ENCODE assay signal across 1 cellular context in genomic region chr7:154913645-154914579, GRCh38.
A peak's percentile ranks its signal among the peaks of the same experiment; 100 is the strongest.
TF ChIP-seq lines count a peak whose summit lies in the region.

No MANE protein-coding gene starts in this region.

TF ChIP-seq in K562, 482 proteins besides CTCF, POLR2A, EP300 and RAD21 (continued from another document and continues in another):
- TF ChIP-seq ARID4B (CRISPR knock-in tag; IDR thresholded peaks at IDR 0.05) (no peak), XRCC3 (IDR thresholded peaks at IDR 0.05) (no peak), CREM (IDR thresholded peaks at IDR 0.05; ENCODE audit: low read depth) (0 out of 2 replicates have a peak, but pooled peaks have one; percentile 21), ZNF384 (IDR thresholded peaks at IDR 0.05; ENCODE audit: low read depth, low read length) (0 out of 2 replicates have a peak, but pooled peaks have one; percentile 34), HNRNPLL (IDR thresholded peaks at IDR 0.05; ENCODE audit: low read depth, low read length, poor library complexity, severe bottlenecking) (no peak), ATF3 (IDR thresholded peaks at IDR 0.05) (no peak), ATF3 (CRISPR knock-in tag; conservative IDR thresholded peaks at IDR 0.05) (0 out of 2 replicates have a peak, but pooled peaks have one; percentile 53), CHD2 (IDR thresholded peaks at IDR 0.05; ENCODE audit: low read depth, low read length) (no peak), EWSR1 (IDR thresholded peaks at IDR 0.05; ENCODE audit: borderline replicate concordance, low read depth, partially characterized antibody) (no peak), ARID1B (IDR thresholded peaks at IDR 0.05) (no peak), JUN (IDR thresholded peaks at IDR 0.05; ENCODE audit: borderline replicate concordance, low read depth, low read length) (no peak), JUN (CRISPR knock-in tag; IDR thresholded peaks at IDR 0.05; ENCODE audit: borderline replicate concordance) (peak; percentile 49; the same call in 1 of the 2 replicates), RB1 (IDR thresholded peaks at IDR 0.05; ENCODE audit: low read depth) (peak; percentile 67), KDM5B (IDR thresholded peaks at IDR 0.05; ENCODE audit: insufficient replicate concordance, low read depth, low read length) (no peak), ZNF143 (CRISPR knock-in tag; IDR thresholded peaks at IDR 0.05) (no peak), ESRRA (IDR thresholded peaks at IDR 0.05; ENCODE audit: borderline replicate concordance, low read depth) (peak; percentile 20; the same call in 1 of the 2 replicates), ZBTB9 (CRISPR knock-in tag; IDR thresholded peaks at IDR 0.05) (no peak), CCAR2 (IDR thresholded peaks at IDR 0.05; ENCODE audit: low read depth, low read length) (no peak), ZFX (CRISPR knock-in tag; IDR thresholded peaks at IDR 0.05) (peak; percentile 35; the same call in 1 of the 2 replicates), MCM5 (IDR thresholded peaks at IDR 0.05; ENCODE audit: low read depth) (no peak), PURB (CRISPR knock-in tag; IDR thresholded peaks at IDR 0.05; ENCODE audit: low read depth) (no peak), RBM39 (optimal IDR thresholded peaks at IDR 0.05; ENCODE audit: low read depth, low read length) (peak; percentile 50), SMC3 (conservative IDR thresholded peaks at IDR 0.05; ENCODE audit: insufficient read depth, low read depth, low read length) (peak; percentile 91), SMARCC2 (IDR thresholded peaks at IDR 0.05; ENCODE audit: low read depth) (no peak), SMARCA4 (IDR thresholded peaks at IDR 0.05) (no peak), SMAD4 (CRISPR knock-in tag; conservative IDR thresholded peaks at IDR 0.05) (no peak), NR2C1 (IDR thresholded peaks at IDR 0.05) (peak; percentile 70), NR2C1 (tag; IDR thresholded peaks at IDR 0.05) (peak; percentile 63), FOXP4 (CRISPR knock-in tag; IDR thresholded peaks at IDR 0.05; ENCODE audit: borderline replicate concordance) (no peak), TRIM25 (IDR thresholded peaks at IDR 0.05; ENCODE audit: borderline replicate concordance) (no peak), E2F3 (CRISPR knock-in tag; IDR thresholded peaks at IDR 0.05) (no peak), CREB1 (IDR thresholded peaks at IDR 0.05) (no peak; the same call in 1 of the 2 replicates), CREB1 (CRISPR knock-in tag; IDR thresholded peaks at IDR 0.05) (no peak), PBX2 (CRISPR knock-in tag; IDR thresholded peaks at IDR 0.05; ENCODE audit: low read depth) (no peak), PBX2 (tag; conservative IDR thresholded peaks at IDR 0.05; ENCODE audit: low read depth) (no peak), CREB3L1 (IDR thresholded peaks at IDR 0.05; ENCODE audit: borderline replicate concordance, low read depth) (0 out of 2 replicates have a peak, but pooled peaks have one; percentile 52), ZNF717 (CRISPR knock-in tag; IDR thresholded peaks at IDR 0.05) (no peak), STAT6 (CRISPR knock-in tag; IDR thresholded peaks at IDR 0.05) (peak; percentile 62; the same call in 1 of the 2 replicates), MCM3 (IDR thresholded peaks at IDR 0.05) (no peak), ZNF174 (CRISPR knock-in tag; IDR thresholded peaks at IDR 0.05) (no peak), STAG1 (CRISPR knock-in tag; IDR thresholded peaks at IDR 0.05; ENCODE audit: borderline replicate concordance) (peak; percentile 94), NR2C2 (CRISPR knock-in tag; IDR thresholded peaks at IDR 0.05) (peak; percentile 65; the same call in 1 of the 2 replicates), NR2C2 (tag; IDR thresholded peaks at IDR 0.05) (peak; percentile 62), TBL1XR1 (IDR thresholded peaks at IDR 0.05; ENCODE audit: low read length in 2 of 2) (0 out of 4 replicates have a peak, but pooled peaks of 1 of the 2 experiments have one; percentile 17), ASH1L (IDR thresholded peaks at IDR 0.05; ENCODE audit: borderline replicate concordance, low read depth, partially characterized antibody) (no peak)
